33 cellular contexts compared by ENCODE assay signal in the genomic region with DNA sequence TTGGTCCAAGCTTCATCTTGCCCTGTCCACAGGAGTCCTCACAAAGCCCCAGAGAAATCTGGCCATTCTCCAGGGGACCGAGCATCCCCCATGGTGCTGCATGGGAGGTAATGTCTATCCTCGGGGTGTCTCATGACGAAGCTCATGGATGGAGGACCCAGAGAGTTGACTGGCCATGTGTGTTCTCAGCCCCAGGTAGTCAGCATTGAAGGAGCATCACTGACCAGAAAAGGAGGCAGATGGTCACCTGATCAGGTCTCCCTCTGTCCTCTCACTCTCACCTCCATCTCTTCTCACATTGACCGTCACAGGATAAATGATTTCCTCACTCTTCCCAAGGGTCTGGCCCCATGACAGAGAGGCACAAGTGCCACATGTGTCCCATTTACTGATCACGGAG. TPM values are rescaled to one million over a fixed set of nuclear protein-coding genes. Genes with fewer than 3 reads are reported as not detected.
"Had no signal": no experiment of that assay in that cellular context is flagged by ENCODE, and none has a peak within 500 bp of the region (broad histone marks: within the 10 kb centered on the region; RNA-seq: fewer than 3 reads in every experiment).

No MANE protein-coding gene starts in this region.

- H3K4me3 ChIP-seq: coronary artery, dorsolateral prefrontal cortex, gastrocnemius medialis, pancreas, prostate gland, SK-N-MC, suprapubic skin, tibial artery had no signal

- H3K36me3 Mint-ChIP-seq: naive B cell had no signal

- H3K9me3 ChIP-seq: gastrocnemius medialis, pancreas, prostate gland, suprapubic skin had no signal

- H3K27me3 ChIP-seq: brain microvascular endothelial cell, gastrocnemius medialis, pancreas, tibial artery had no signal

- H3K4me3 Mint-ChIP-seq: activated naive CD8-positive, alpha-beta T cell treated with anti-CD3 and anti-CD28 coated beads, Interleukin-2, amount 10 ng/mL, durations not matched to agents 7 days and 5 days; activated T-cell treated with anti-CD3 and anti-CD28 coated beads, Interleukin-2, amount 50 U/mL, for 72 hours; nephron progenitor cell; T-helper 1 cell treated with Interleukin-12 subunit alpha and Interleukin-12 subunit beta and Interleukin-4 antibody, amounts not matched to agents 30 μg/mL and 1 μg/mL, for 36 hours had no signal

- H3K27ac Mint-ChIP-seq: activated T-cell treated with anti-CD3 and anti-CD28 coated beads, Interleukin-2, amount 50 U/mL, for 72 hours; nephron progenitor cell; T-helper 1 cell treated with Interleukin-12 subunit alpha and Interleukin-12 subunit beta and Interleukin-4 antibody, amounts not matched to agents 30 μg/mL and 1 μg/mL, for 36 hours had no signal

- ATAC-seq: activated T-cell treated with anti-CD3 and anti-CD28 coated beads, Interleukin-2, amount 50 U/mL, for 72 hours; gastrocnemius medialis; left cardiac atrium; left ventricle myocardium superior; pancreas; sciatic nerve had no signal

- H3K27ac ChIP-seq: brain microvascular endothelial cell, coronary artery, dorsolateral prefrontal cortex, gastrocnemius medialis, pancreas, prostate gland, SK-N-MC, suprapubic skin, tibial artery, VCaP had no signal

- DNase-seq: activated CD4-positive, alpha-beta T cell treated with anti-CD3 and anti-CD28 coated beads for 48 hours; activated naive CD8-positive, alpha-beta T cell treated with anti-CD3 and anti-CD28 coated beads, Interleukin-2, amount 10 ng/mL, durations not matched to agents 7 days and 5 days; activated T-cell treated with anti-CD3 and anti-CD28 coated beads, Interleukin-2, amount 50 U/mL, for 72 hours; amniotic stem cell; brain microvascular endothelial cell; dorsolateral prefrontal cortex; effector memory CD4-positive, alpha-beta T cell; erythroblast; gastrocnemius medialis; glutamatergic neuron; left cardiac atrium; left ventricle myocardium superior; naive B cell; nephron progenitor cell; pancreas; retina; small intestine; stimulated activated CD4-positive, alpha-beta T cell treated with anti-CD3 and anti-CD28 coated beads, Interleukin-1b, Interleukin-23, amount 100 ng/mL, for 48 hours; stimulated activated CD4-positive, alpha-beta T cell treated with anti-CD3 and anti-CD28 coated beads, Interleukin-4, amount 100 ng/mL, for 4 hours; stimulated activated naive CD4-positive, alpha-beta T cell; T-helper 9 cell; tibial artery had no signal

- H3K4me1 ChIP-seq: gastrocnemius medialis, prostate gland, suprapubic skin, tibial artery had no signal

- H3K27me3 Mint-ChIP-seq: activated naive CD8-positive, alpha-beta T cell treated with anti-CD3 and anti-CD28 coated beads, Interleukin-2, amount 10 ng/mL, durations not matched to agents 7 days and 5 days; naive B cell had no signal

- H3K36me3 ChIP-seq: brain microvascular endothelial cell, gastrocnemius medialis, pancreas, prostate gland, suprapubic skin, tibial artery had no signal

RNA-seq across cellular contexts. Expression of gene GDF2, which starts 55.7 kb away (rescaled TPM):
- total RNA-seq: activated naive CD8-positive, alpha-beta T cell treated with anti-CD3 and anti-CD28 coated beads, Interleukin-2, amount 10 ng/mL, durations not matched to agents 7 days and 5 days; activated T-cell treated with anti-CD3 and anti-CD28 coated beads, Interleukin-2, amount 50 U/mL, for 72 hours; astrocyte; cardiac septum; cerebellum; gastrocnemius medialis; left cardiac atrium; left ventricle myocardium superior; lung microvascular endothelial cell; pancreas; prostate gland; sciatic nerve; suprapubic skin had no signal
- polyA plus RNA-seq: pancreas, small intestine had no signal
